Comparison of ENCODE assay signal across 8 cellular contexts in the genomic region with DNA sequence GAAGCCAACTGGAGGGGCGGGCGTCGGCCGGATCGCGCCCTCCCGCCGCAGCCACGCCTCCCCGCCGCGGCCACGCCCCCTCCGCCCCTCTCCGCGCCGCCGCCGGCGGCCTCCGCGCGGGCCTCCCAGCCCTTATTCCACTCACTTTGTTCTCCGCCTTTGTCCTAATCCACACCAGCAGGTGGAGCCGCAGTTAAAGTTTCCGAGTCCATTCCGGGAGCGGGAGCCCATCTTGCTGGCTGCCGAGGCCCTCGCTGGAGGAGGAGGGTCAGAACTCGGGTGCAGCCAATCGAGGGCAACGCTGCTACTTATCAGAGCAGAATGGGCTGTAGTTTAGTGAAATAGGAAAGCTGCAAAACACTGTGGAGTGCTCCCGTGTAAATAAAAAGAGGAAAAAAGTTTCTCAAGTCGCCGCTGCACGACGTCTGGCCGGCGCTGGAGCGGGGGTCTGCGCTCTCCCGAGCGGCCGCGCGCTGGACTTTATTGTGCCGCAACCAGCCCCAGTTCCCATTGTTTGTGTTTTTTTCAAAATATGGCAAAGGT. TPM values are rescaled to one million over a fixed set of nuclear protein-coding genes. Genes with fewer than 3 reads are reported as not detected.
DNase-seq lines count a peak whose midpoint lies in the region; ATAC-seq and TF ChIP-seq lines count a peak whose summit lies in the region.

A gene (plus strand): TSS at position 271 of the 543 bp plus-strand sequence. CDS start 262 bp downstream, at position 533.

- H3K27me3 ChIP-seq in DOHH2 (ENCODE audit: control insufficient read depth, low read length) = no peaks in the 10 kb centered on the region
- H3K27me3 ChIP-seq in Peyer's patch = no peaks in the 10 kb centered on the region
- no peaks in the 10 kb centered on the region for H3K27me3 ChIP-seq in muscle layer of duodenum (ENCODE audit: low read depth, low read length)

- peaks cover 95% of the 10 kb centered on the region for H3K79me2 ChIP-seq in DOHH2 (ENCODE audit: control insufficient read depth, low read length)

- peak within 1 kb of the TSS; percentile 86 for H3K4me2 ChIP-seq in DOHH2 (ENCODE audit: low read length)

- H3K9me3 ChIP-seq in DOHH2 (ENCODE audit: control insufficient read depth, insufficient read depth, low read length) (no peaks in the 10 kb centered on the region), KOPT-K1 (ENCODE audit: insufficient read depth, low read length, poor library complexity, severe bottlenecking) (no peaks in the 10 kb centered on the region), Peyer's patch (no peaks in the 10 kb centered on the region), muscle layer of duodenum (ENCODE audit: control insufficient read depth in 1 of 2, low read length in 2 of 2) (no peaks in the 10 kb centered on the region)

- H3K36me3 ChIP-seq in DOHH2 (ENCODE audit: control insufficient read depth, low read length) (peaks cover 40% of the 10 kb centered on the region), KOPT-K1 (ENCODE audit: insufficient read depth, low read length) (peaks cover 14% of the 10 kb centered on the region), Peyer's patch (no peaks in the 10 kb centered on the region), muscle layer of duodenum (ENCODE audit: control insufficient read depth in 1 of 2, insufficient read depth in 2 of 2, low read length in 2 of 2) (peaks cover 0 to 6% of the 10 kb centered on the region in 2 donors)

- H4K20me1 ChIP-seq in DOHH2 (ENCODE audit: control insufficient read depth, insufficient read depth, low read depth, low read length) = peaks cover 5% of the 10 kb centered on the region; the same call in 1 of the 2 replicates

- TF ChIP-seq POLR2A in Peyer's patch (IDR thresholded peaks at IDR 0.05) = peak; percentile 57 to 79

- H3K27ac ChIP-seq in DOHH2 (ENCODE audit: low read depth, low read length) = peak within 1 kb of the TSS; percentile 93
- H3K27ac ChIP-seq in KOPT-K1 (ENCODE audit: low read depth, low read length, poor library complexity, severe bottlenecking) = peak within 1 kb of the TSS; percentile 94
- H3K27ac ChIP-seq in Peyer's patch = peak within 1 kb of the TSS; percentile 88 to 98 (median 93)
- peak within 1 kb of the TSS; percentile 98 for H3K27ac ChIP-seq in muscle layer of duodenum (ENCODE audit: low read length)

- ATAC-seq in GM21786 (IDR thresholded peaks at IDR 0.05; ENCODE audit: unreplicated experiment) = peak; percentile 67
- peak; percentile 95 for ATAC-seq in esophagus mucosa

- peak; percentile 95 to 99 (median 95) for DNase-seq in Peyer's patch
- DNase-seq in activated T-cell treated with anti-CD3 and anti-CD28 coated beads, Interleukin-2, amount 50 U/mL, for 48 hours = peak; percentile 96
- peak; percentile 90 to 93 for DNase-seq in stimulated activated CD8-positive, alpha-beta memory T cell treated with anti-CD3 and anti-CD28 coated beads, Interleukin-7, amount 100 ng/mL, for 48 hours (ENCODE audit: extremely low read depth in 1 of 2, low read depth in 1 of 2)

- H3F3A ChIP-seq in DOHH2 (ENCODE audit: control insufficient read depth, insufficient read depth) = peaks cover 16% of the 10 kb centered on the region

- H3K4me1 ChIP-seq in DOHH2 (ENCODE audit: control insufficient read depth, low read length) (peaks cover 61% of the 10 kb centered on the region), Peyer's patch (peaks cover 0 to 18% (median 6%) of the 10 kb centered on the region in 4 donors), muscle layer of duodenum (ENCODE audit: control insufficient read depth in 1 of 2, insufficient read depth in 2 of 2, low read length in 2 of 2) (peaks cover 12 to 19% of the 10 kb centered on the region in 2 donors)

- peak within 1 kb of the TSS; percentile 93 for H3K4me3 ChIP-seq in DOHH2 (ENCODE audit: low read length)
- peak within 1 kb of the TSS; percentile 61 to 87 (median 84) for H3K4me3 ChIP-seq in Peyer's patch
- peak within 1 kb of the TSS; percentile 92 to 99 for H3K4me3 ChIP-seq in muscle layer of duodenum (ENCODE audit: low read depth in 1 of 2, low read length in 2 of 2)

- TF ChIP-seq CTCF in DOHH2 (IDR thresholded peaks at IDR 0.05; ENCODE audit: low read depth, low read length, poor library complexity, severe bottlenecking) (peak; percentile 52), Peyer's patch (IDR thresholded peaks at IDR 0.05) (peak; percentile 40 to 82 (median 66))

- no peaks in the 10 kb centered on the region for H3K9me2 ChIP-seq in DOHH2 (replicated peaks; ENCODE audit: control insufficient read depth, low read length)

RNA-seq across cellular contexts. Expression of the gene that starts here (rescaled TPM):
- total RNA-seq in Peyer's patch (10 to 100 TPM in 1 of 4 donors, 1 to 10 TPM in 3; 5.5 to 14.0 (median 8.0) TPM), esophagus mucosa (17.9 TPM)

Comparison
In these comparisons a context has a peak if more than half of its experiments do, and no peak if none do; other contexts are left out.
1. Peak in every context shown above with its lines: DNase-seq, ATAC-seq, H3K4me3 ChIP-seq and H3K27ac ChIP-seq.